ENCODE assay signal across 1 cellular context in the genomic region with DNA sequence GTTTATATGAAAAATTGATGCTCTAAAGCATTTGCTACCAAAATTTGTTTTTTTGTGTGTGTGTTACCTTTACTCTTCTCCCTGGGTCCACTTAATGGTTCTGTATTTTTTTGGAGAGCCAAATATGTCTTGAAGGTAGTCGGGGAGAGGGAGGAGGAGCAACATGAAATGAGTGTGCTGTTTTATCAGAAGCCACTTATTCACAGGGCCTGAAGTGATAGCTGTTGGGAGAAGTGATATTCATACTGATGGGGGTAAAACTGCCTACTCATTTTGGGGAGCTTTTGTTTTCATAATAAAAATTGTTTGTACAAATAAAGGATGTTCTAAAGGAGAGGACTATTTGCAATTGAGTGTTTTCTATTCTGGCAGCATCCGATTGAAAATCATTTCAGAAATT.
TF ChIP-seq lines count a peak whose summit lies in the region.

No MANE protein-coding gene starts in this region.

TF ChIP-seq in SK-N-SH, 30 proteins besides CTCF, POLR2A, EP300 and RAD21:
- TF ChIP-seq FOSL2 (IDR thresholded peaks at IDR 0.05; ENCODE audit: borderline replicate concordance, low read depth): no peak
- TF ChIP-seq, protein P1, sequence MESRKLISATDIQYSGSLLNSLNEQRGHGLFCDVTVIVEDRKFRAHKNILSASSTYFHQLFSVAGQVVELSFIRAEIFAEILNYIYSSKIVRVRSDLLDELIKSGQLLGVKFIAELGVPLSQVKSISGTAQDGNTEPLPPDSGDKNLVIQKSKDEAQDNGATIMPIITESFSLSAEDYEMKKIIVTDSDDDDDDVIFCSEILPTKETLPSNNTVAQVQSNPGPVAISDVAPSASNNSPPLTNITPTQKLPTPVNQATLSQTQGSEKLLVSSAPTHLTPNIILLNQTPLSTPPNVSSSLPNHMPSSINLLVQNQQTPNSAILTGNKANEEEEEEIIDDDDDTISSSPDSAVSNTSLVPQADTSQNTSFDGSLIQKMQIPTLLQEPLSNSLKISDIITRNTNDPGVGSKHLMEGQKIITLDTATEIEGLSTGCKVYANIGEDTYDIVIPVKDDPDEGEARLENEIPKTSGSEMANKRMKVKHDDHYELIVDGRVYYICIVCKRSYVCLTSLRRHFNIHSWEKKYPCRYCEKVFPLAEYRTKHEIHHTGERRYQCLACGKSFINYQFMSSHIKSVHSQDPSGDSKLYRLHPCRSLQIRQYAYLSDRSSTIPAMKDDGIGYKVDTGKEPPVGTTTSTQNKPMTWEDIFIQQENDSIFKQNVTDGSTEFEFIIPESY (IDR thresholded peaks at IDR 0.05; ENCODE audit: borderline replicate concordance, low read depth): no peak
- no peak for TF ChIP-seq POLR2AphosphoS5 (IDR thresholded peaks at IDR 0.05; ENCODE audit: low read depth, low read length)
- TF ChIP-seq TEAD4 (IDR thresholded peaks at IDR 0.05; ENCODE audit: borderline replicate concordance, insufficient read depth): no peak
